In genomic region chr12:123126294-123127144, GRCh38 we compare ENCODE assay signal across 8 cellular contexts. TPM values are rescaled to one million over a fixed set of nuclear protein-coding genes. Genes with fewer than 3 reads are reported as not detected.
DNase-seq lines count a peak whose midpoint lies in the region; ATAC-seq and TF ChIP-seq lines count a peak whose summit lies in the region.

No MANE protein-coding gene starts in this region.

- TF ChIP-seq CTCF in thyroid gland (IDR thresholded peaks at IDR 0.05), result no peak

- ATAC-seq in HG03571 (IDR thresholded peaks at IDR 0.05; ENCODE audit: unreplicated experiment) (no peak), GM18909 (IDR thresholded peaks at IDR 0.05; ENCODE audit: poor library complexity, unreplicated experiment) (no peak), HG03159 (IDR thresholded peaks at IDR 0.05; ENCODE audit: unreplicated experiment) (no peak)

- H3K36me3 ChIP-seq in thyroid gland, result no peaks in the 10 kb centered on the region

- H3K9me3 ChIP-seq in thyroid gland, result no peaks in the 10 kb centered on the region

- H3K27ac ChIP-seq in thyroid gland, result no peak overlapping the region

- H3K4me3 ChIP-seq in thyroid gland (replicated peaks in 1 of 3), result no peak overlapping the region

- no peaks in the 10 kb centered on the region for H3K27me3 ChIP-seq in thyroid gland

- 64 to 77% methylated on average over 5 of the region's 5 CpGs for WGBS in thyroid gland, 2 donors

- DNase-seq in EH (ENCODE audit: low read depth) (peak; percentile 100), RPMI7951 (ENCODE audit: low read depth) (peak; percentile 99), fibroblast of gingiva (ENCODE audit: low read depth) (peak; percentile 97), pons (ENCODE audit: low spot score) (peak; percentile 31), thyroid gland (no peak)

- intact Hi-C loops in thyroid gland (cut with DNase I), result no loop called here

- peaks cover 7 to 21% of the 10 kb centered on the region in 2 donors for H3K4me1 ChIP-seq in thyroid gland

- no peak for TF ChIP-seq POLR2A in thyroid gland (IDR thresholded peaks at IDR 0.05)

RNA-seq across cellular contexts. Expression of gene PITPNM2, which starts 24.4 kb away (rescaled TPM):
- 2.6 and 2.8 TPM in 2 replicates for total RNA-seq in RPMI7951 (2014; rRNA removed; shearing (Covaris generic))
- total RNA-seq in thyroid gland, result 10 to 100 TPM in 2 of 4 donors, 1 to 10 TPM in 2; 4.1 to 22.4 (median 9.3) TPM

Comparison
In these comparisons a context has a peak if more than half of its experiments do, and no peak if none do; other contexts are left out.
1. DNase-seq: peak in EH (single experiment), RPMI7951 (single experiment), fibroblast of gingiva (single experiment) and pons (single experiment); none in thyroid gland (0 of 2).